Comparison of ENCODE assay signal across 16 cellular contexts in genomic region chr13:41200126-41200525, GRCh38.
"Had no signal": no experiment of that assay in that cellular context is flagged by ENCODE, and none has a peak within 500 bp of the region (broad histone marks: within the 10 kb centered on the region; RNA-seq: fewer than 3 reads in every experiment).

No MANE protein-coding gene starts in this region.

- FAIRE-seq: small intestine had no signal

- H3K27ac Mint-ChIP-seq: activated CD4-positive, alpha-beta T cell treated with anti-CD3 and anti-CD28 coated beads, Interleukin-2, amount 10 ng/mL, durations not matched to agents 7 days and 5 days; activated naive CD8-positive, alpha-beta T cell treated with anti-CD3 and anti-CD28 coated beads for 36 hours; brain; nephron progenitor cell; stimulated activated naive CD8-positive, alpha-beta T cell treated with anti-CD3 and anti-CD28 coated beads, Interleukin-15, amount 100 ng/mL, for 72 hours; T-helper 2 cell treated with Interferon-gamma antibody and Interleukin-4, amounts not matched to agents 5 μg/mL and 100 μg/mL, for 36 hours had no signal

- H3K27me3 ChIP-seq: colonic mucosa, heart right ventricle, upper lobe of left lung had no signal

- H3K27me3 Mint-ChIP-seq: activated CD4-positive, alpha-beta T cell treated with anti-CD3 and anti-CD28 coated beads, Interleukin-2, amount 10 ng/mL, durations not matched to agents 7 days and 5 days; activated naive CD8-positive, alpha-beta T cell treated with anti-CD3 and anti-CD28 coated beads for 36 hours; brain; stimulated activated naive CD8-positive, alpha-beta T cell treated with anti-CD3 and anti-CD28 coated beads, Interleukin-15, amount 100 ng/mL, for 72 hours had no signal

- H3K9me3 ChIP-seq: colonic mucosa, heart right ventricle, prostate gland, upper lobe of left lung had no signal

- H3K36me3 Mint-ChIP-seq: activated naive CD8-positive, alpha-beta T cell treated with anti-CD3 and anti-CD28 coated beads for 36 hours; brain had no signal

- H3K4me3 Mint-ChIP-seq: activated CD4-positive, alpha-beta T cell treated with anti-CD3 and anti-CD28 coated beads, Interleukin-2, amount 10 ng/mL, durations not matched to agents 7 days and 5 days; activated naive CD8-positive, alpha-beta T cell treated with anti-CD3 and anti-CD28 coated beads for 36 hours; brain; nephron progenitor cell; stimulated activated naive CD8-positive, alpha-beta T cell treated with anti-CD3 and anti-CD28 coated beads, Interleukin-15, amount 100 ng/mL, for 72 hours; T-helper 2 cell treated with Interferon-gamma antibody and Interleukin-4, amounts not matched to agents 5 μg/mL and 100 μg/mL, for 36 hours had no signal

- H3K36me3 ChIP-seq: colonic mucosa, heart right ventricle, prostate gland, upper lobe of left lung had no signal

- H3K4me1 Mint-ChIP-seq: brain had no signal

- ATAC-seq: heart right ventricle; right cardiac atrium; stimulated activated naive CD8-positive, alpha-beta T cell treated with anti-CD3 and anti-CD28 coated beads, Interleukin-15, amount 100 ng/mL, for 72 hours had no signal

- DNase-seq: activated CD4-positive, alpha-beta T cell treated with anti-CD3 and anti-CD28 coated beads, Interleukin-2, amount 10 ng/mL, durations not matched to agents 7 days and 5 days; activated CD4-positive, CD25-positive, alpha-beta regulatory T cell; activated CD8-positive, alpha-beta memory T cell treated with anti-CD3 and anti-CD28 coated beads, Interleukin-2, amount 50 U/mL, for 48 hours; activated naive CD8-positive, alpha-beta T cell treated with anti-CD3 and anti-CD28 coated beads for 36 hours; central memory CD4-positive, alpha-beta T cell; colonic mucosa; foreskin melanocyte; heart right ventricle; nephron progenitor cell; right cardiac atrium; small intestine; stimulated activated naive CD8-positive, alpha-beta T cell treated with anti-CD3 and anti-CD28 coated beads, Interleukin-15, amount 100 ng/mL, for 72 hours; upper lobe of left lung had no signal

- H3K9me3 Mint-ChIP-seq: activated CD4-positive, alpha-beta T cell treated with anti-CD3 and anti-CD28 coated beads, Interleukin-2, amount 10 ng/mL, durations not matched to agents 7 days and 5 days; activated naive CD8-positive, alpha-beta T cell treated with anti-CD3 and anti-CD28 coated beads for 36 hours; nephron progenitor cell; stimulated activated naive CD8-positive, alpha-beta T cell treated with anti-CD3 and anti-CD28 coated beads, Interleukin-15, amount 100 ng/mL, for 72 hours; T-helper 2 cell treated with Interferon-gamma antibody and Interleukin-4, amounts not matched to agents 5 μg/mL and 100 μg/mL, for 36 hours had no signal

- H3K4me1 ChIP-seq: colonic mucosa, heart right ventricle, prostate gland, upper lobe of left lung had no signal

- H3K27ac ChIP-seq: colonic mucosa, heart right ventricle, prostate gland, upper lobe of left lung had no signal

- H3K4me3 ChIP-seq: colonic mucosa, heart right ventricle, prostate gland, upper lobe of left lung had no signal
